Comparison of ENCODE assay signal across 1 cellular context in the genomic region with DNA sequence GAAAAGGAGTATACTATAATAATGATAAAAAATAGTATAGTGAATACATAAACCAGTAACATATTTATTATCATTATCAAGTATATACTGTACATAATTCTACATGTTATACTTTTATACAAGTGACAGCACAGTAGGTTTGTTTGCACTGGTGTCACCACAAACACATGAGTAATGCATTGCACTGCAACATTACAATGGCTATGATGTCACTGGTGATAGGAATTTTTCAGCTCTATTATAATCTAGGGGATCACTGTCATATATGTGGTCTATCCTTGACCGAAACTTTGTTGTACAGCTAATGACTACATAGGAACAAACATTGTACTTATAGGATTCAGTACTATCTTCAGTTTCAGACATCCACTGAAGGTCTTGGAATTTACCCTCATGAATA.
TF ChIP-seq lines count a peak whose summit lies in the region.

No MANE protein-coding gene starts in this region.

TF ChIP-seq in HepG2, 621 proteins besides CTCF, POLR2A, EP300 and RAD21:
- TF ChIP-seq CREB1 (IDR thresholded peaks at IDR 0.05) (0 out of 2 replicates have a peak, but pooled peaks have one; percentile 32), CREB1 (CRISPR knock-in tag; IDR thresholded peaks at IDR 0.05) (no peak)
- TF ChIP-seq, protein P1, sequence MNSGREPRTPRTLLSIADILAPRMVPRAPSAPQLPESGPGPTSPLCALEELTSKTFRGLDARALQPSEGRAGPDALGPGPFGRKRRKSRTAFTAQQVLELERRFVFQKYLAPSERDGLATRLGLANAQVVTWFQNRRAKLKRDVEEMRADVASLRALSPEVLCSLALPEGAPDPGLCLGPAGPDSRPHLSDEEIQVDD (CRISPR knock-in tag; IDR thresholded peaks at IDR 0.05; ENCODE audit: borderline replicate concordance), result no peak
